Comparison of ENCODE assay signal across 1 cellular context in genomic region chr16:30896890-30897730, GRCh38.
TF ChIP-seq lines count a peak whose summit lies in the region.

No MANE protein-coding gene starts in this region.

TF ChIP-seq in K562, 482 proteins besides CTCF, POLR2A, EP300 and RAD21 (continued from another document and continues in another):
- no peak for TF ChIP-seq CHD7 (IDR thresholded peaks at IDR 0.05; ENCODE audit: low read depth, low read length)
- TF ChIP-seq SMARCE1 (IDR thresholded peaks at IDR 0.05) = peak; percentile 12; the same call in 1 of the 2 replicates
- TF ChIP-seq GATAD2A (IDR thresholded peaks at IDR 0.05) = no peak
- TF ChIP-seq ZNF778 (CRISPR knock-in tag; IDR thresholded peaks at IDR 0.05) = no peak
- no peak for TF ChIP-seq PTBP1 (IDR thresholded peaks at IDR 0.05; ENCODE audit: low read depth, low read length)
- no peak for TF ChIP-seq ZNF583 (CRISPR knock-in tag; IDR thresholded peaks at IDR 0.05)
- no peak for TF ChIP-seq JUNB (CRISPR knock-in tag; conservative IDR thresholded peaks at IDR 0.05)
- TF ChIP-seq, protein P1, sequence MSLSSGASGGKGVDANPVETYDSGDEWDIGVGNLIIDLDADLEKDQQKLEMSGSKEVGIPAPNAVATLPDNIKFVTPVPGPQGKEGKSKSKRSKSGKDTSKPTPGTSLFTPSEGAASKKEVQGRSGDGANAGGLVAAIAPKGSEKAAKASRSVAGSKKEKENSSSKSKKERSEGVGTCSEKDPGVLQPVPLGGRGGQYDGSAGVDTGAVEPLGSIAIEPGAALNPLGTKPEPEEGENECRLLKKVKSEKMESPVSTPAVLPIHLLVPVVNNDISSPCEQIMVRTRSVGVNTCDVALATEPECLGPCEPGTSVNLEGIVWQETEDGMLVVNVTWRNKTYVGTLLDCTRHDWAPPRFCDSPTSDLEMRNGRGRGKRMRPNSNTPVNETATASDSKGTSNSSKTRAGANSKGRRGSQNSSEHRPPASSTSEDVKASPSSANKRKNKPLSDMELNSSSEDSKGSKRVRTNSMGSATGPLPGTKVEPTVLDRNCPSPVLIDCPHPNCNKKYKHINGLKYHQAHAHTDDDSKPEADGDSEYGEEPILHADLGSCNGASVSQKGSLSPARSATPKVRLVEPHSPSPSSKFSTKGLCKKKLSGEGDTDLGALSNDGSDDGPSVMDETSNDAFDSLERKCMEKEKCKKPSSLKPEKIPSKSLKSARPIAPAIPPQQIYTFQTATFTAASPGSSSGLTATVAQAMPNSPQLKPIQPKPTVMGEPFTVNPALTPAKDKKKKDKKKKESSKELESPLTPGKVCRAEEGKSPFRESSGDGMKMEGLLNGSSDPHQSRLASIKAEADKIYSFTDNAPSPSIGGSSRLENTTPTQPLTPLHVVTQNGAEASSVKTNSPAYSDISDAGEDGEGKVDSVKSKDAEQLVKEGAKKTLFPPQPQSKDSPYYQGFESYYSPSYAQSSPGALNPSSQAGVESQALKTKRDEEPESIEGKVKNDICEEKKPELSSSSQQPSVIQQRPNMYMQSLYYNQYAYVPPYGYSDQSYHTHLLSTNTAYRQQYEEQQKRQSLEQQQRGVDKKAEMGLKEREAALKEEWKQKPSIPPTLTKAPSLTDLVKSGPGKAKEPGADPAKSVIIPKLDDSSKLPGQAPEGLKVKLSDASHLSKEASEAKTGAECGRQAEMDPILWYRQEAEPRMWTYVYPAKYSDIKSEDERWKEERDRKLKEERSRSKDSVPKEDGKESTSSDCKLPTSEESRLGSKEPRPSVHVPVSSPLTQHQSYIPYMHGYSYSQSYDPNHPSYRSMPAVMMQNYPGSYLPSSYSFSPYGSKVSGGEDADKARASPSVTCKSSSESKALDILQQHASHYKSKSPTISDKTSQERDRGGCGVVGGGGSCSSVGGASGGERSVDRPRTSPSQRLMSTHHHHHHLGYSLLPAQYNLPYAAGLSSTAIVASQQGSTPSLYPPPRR (CRISPR knock-in tag; IDR thresholded peaks at IDR 0.05; ENCODE audit: borderline replicate concordance) = no peak
- TF ChIP-seq SRF (CRISPR knock-in tag; IDR thresholded peaks at IDR 0.05) = no peak; a peak in 1 of 4 replicates
- no peak for TF ChIP-seq ZNF707 (CRISPR knock-in tag; conservative IDR thresholded peaks at IDR 0.05)
- no peak for TF ChIP-seq MCM3 (IDR thresholded peaks at IDR 0.05)
- no peak for TF ChIP-seq TRIM28 (IDR thresholded peaks at IDR 0.05)
- peak; percentile 69; the same call in 1 of the 2 replicates for TF ChIP-seq GABPA (tag; conservative IDR thresholded peaks at IDR 0.05; ENCODE audit: low read depth)
- no peak for TF ChIP-seq ZNF12 (CRISPR knock-in tag; IDR thresholded peaks at IDR 0.05)
- no peak for TF ChIP-seq USF1 (CRISPR knock-in tag; IDR thresholded peaks at IDR 0.05)
- TF ChIP-seq ZNF76 (CRISPR knock-in tag; IDR thresholded peaks at IDR 0.05; ENCODE audit: borderline replicate concordance) = no peak
- TF ChIP-seq, protein P2, sequence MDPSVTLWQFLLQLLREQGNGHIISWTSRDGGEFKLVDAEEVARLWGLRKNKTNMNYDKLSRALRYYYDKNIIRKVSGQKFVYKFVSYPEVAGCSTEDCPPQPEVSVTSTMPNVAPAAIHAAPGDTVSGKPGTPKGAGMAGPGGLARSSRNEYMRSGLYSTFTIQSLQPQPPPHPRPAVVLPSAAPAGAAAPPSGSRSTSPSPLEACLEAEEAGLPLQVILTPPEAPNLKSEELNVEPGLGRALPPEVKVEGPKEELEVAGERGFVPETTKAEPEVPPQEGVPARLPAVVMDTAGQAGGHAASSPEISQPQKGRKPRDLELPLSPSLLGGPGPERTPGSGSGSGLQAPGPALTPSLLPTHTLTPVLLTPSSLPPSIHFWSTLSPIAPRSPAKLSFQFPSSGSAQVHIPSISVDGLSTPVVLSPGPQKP (CRISPR knock-in tag; IDR thresholded peaks at IDR 0.05) = no peak
- no peak for TF ChIP-seq ZNF75A (CRISPR knock-in tag; IDR thresholded peaks at IDR 0.05)
- no peak for TF ChIP-seq SMAD3 (CRISPR knock-in tag; conservative IDR thresholded peaks at IDR 0.05)
- no peak for TF ChIP-seq TAL1 (IDR thresholded peaks at IDR 0.05)
- no peak for TF ChIP-seq SMARCB1 (IDR thresholded peaks at IDR 0.05; ENCODE audit: insufficient read length, low read depth)
- no peak for TF ChIP-seq ZNF121 (CRISPR knock-in tag; conservative IDR thresholded peaks at IDR 0.05)
- TF ChIP-seq RBM14 (IDR thresholded peaks at IDR 0.05; ENCODE audit: borderline replicate concordance, insufficient read depth, low read depth, low read length) = no peak
- TF ChIP-seq TRIM24 (IDR thresholded peaks at IDR 0.05) = no peak
- TF ChIP-seq, protein P3, sequence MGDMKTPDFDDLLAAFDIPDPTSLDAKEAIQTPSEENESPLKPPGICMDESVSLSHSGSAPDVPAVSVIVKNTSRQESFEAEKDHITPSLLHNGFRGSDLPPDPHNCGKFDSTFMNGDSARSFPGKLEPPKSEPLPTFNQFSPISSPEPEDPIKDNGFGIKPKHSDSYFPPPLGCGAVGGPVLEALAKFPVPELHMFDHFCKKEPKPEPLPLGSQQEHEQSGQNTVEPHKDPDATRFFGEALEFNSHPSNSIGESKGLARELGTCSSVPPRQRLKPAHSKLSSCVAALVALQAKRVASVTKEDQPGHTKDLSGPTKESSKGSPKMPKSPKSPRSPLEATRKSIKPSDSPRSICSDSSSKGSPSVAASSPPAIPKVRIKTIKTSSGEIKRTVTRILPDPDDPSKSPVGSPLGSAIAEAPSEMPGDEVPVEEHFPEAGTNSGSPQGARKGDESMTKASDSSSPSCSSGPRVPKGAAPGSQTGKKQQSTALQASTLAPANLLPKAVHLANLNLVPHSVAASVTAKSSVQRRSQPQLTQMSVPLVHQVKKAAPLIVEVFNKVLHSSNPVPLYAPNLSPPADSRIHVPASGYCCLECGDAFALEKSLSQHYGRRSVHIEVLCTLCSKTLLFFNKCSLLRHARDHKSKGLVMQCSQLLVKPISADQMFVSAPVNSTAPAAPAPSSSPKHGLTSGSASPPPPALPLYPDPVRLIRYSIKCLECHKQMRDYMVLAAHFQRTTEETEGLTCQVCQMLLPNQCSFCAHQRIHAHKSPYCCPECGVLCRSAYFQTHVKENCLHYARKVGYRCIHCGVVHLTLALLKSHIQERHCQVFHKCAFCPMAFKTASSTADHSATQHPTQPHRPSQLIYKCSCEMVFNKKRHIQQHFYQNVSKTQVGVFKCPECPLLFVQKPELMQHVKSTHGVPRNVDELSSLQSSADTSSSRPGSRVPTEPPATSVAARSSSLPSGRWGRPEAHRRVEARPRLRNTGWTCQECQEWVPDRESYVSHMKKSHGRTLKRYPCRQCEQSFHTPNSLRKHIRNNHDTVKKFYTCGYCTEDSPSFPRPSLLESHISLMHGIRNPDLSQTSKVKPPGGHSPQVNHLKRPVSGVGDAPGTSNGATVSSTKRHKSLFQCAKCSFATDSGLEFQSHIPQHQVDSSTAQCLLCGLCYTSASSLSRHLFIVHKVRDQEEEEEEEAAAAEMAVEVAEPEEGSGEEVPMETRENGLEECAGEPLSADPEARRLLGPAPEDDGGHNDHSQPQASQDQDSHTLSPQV (IDR thresholded peaks at IDR 0.05) = peak; percentile 50
- no peak for TF ChIP-seq PRPF4 (IDR thresholded peaks at IDR 0.05; ENCODE audit: insufficient read depth, low read depth, low read length, poor library complexity, severe bottlenecking)
- TF ChIP-seq FIP1L1 (IDR thresholded peaks at IDR 0.05; ENCODE audit: low read depth, low read length, poor library complexity, severe bottlenecking) = no peak
- no peak for TF ChIP-seq EWSR1 (IDR thresholded peaks at IDR 0.05; ENCODE audit: borderline replicate concordance, low read depth, partially characterized antibody)
- no peak for TF ChIP-seq GTF2B (IDR thresholded peaks at IDR 0.05; ENCODE audit: extremely low read depth, insufficient read length)
- no peak for TF ChIP-seq NFIC (IDR thresholded peaks at IDR 0.05)
- TF ChIP-seq HCFC1 (IDR thresholded peaks at IDR 0.05; ENCODE audit: low read depth, low read length) = peak; percentile 99
- TF ChIP-seq PRMT5 (CRISPR knock-in tag; IDR thresholded peaks at IDR 0.05) = no peak
- no peak for TF ChIP-seq ZBTB9 (CRISPR knock-in tag; IDR thresholded peaks at IDR 0.05)
- no peak for TF ChIP-seq POLR2B (IDR thresholded peaks at IDR 0.05; ENCODE audit: low read depth, partially characterized antibody)
- no peak for TF ChIP-seq YBX1 (IDR thresholded peaks at IDR 0.05)
- TF ChIP-seq ZFX (CRISPR knock-in tag; IDR thresholded peaks at IDR 0.05) = peak; percentile 52
- no peak for TF ChIP-seq TCFL5 (CRISPR knock-in tag; conservative IDR thresholded peaks at IDR 0.05)
- no peak for TF ChIP-seq ZBTB8A (IDR thresholded peaks at IDR 0.05; ENCODE audit: partially characterized antibody)
